ENCODE assay signal across 9 cellular contexts in genomic region chr11:109853156-109853776, GRCh38.
DNase-seq lines count a peak whose midpoint lies in the region; ATAC-seq, FAIRE-seq and TF ChIP-seq lines count a peak whose summit lies in the region.
"Had no signal": no experiment of that assay in that cellular context is flagged by ENCODE, and none has a peak within 500 bp of the region (broad histone marks: within the 10 kb centered on the region; RNA-seq: fewer than 3 reads in every experiment).

No MANE protein-coding gene starts in this region.

- H3K27ac ChIP-seq in WERI-Rb-1 (no peak overlapping the region), HepG2 (ENCODE audit: extremely low read length, insufficient read depth, low read length) (no peak overlapping the region)
- H3K27ac ChIP-seq: epithelial cell of prostate had no signal

- H3K27me3 ChIP-seq in WERI-Rb-1 (ENCODE audit: insufficient read depth, low read depth, severe bottlenecking) = no peaks in the 10 kb centered on the region
- H3K27me3 ChIP-seq in HepG2 (ENCODE audit: control insufficient read depth in 1 of 2, insufficient read depth in 2 of 2, low read length in 2 of 2) = no peaks in the 10 kb centered on the region

- H3K4me1 ChIP-seq in HepG2 (ENCODE audit: insufficient read depth, low read length) = no peaks in the 10 kb centered on the region

- TF ChIP-seq POLR2A in H54 (IDR thresholded peaks at IDR 0.05; ENCODE audit: low read depth, low read length) = no peak
- no peak for TF ChIP-seq POLR2A in HepG2 (IDR thresholded peaks at IDR 0.05; ENCODE audit: insufficient read depth in 1 of 2, low read depth in 2 of 2, low read length in 2 of 2)

- in situ Hi-C loops in HepG2 (cut with HindIII; ENCODE audit: extremely low pct_ligation_motif_present, low pct_unique_long_range_greater_than_20kb) = no loop called here

- H3K79me2 ChIP-seq in HepG2 (ENCODE audit: insufficient read depth, low read length) = no peaks in the 10 kb centered on the region

- no peak for TF ChIP-seq RAD21 in HepG2 (CRISPR knock-in tag; IDR thresholded peaks at IDR 0.05)

- no peaks in the 10 kb centered on the region for H4K20me1 ChIP-seq in HepG2 (ENCODE audit: insufficient read depth, low read length)

- H3K4me3 ChIP-seq in WERI-Rb-1 (ENCODE audit: low read depth, low read length) (no peak overlapping the region), HepG2 (replicated peaks in 1 of 3; ENCODE audit: insufficient read depth in 1 of 3, low read depth in 2 of 3, low read length in 3 of 3) (no peak overlapping the region)

- no peak for ATAC-seq in HepG2

- H3K9ac ChIP-seq in HepG2 (ENCODE audit: insufficient read depth, low read depth, low read length) = no peak overlapping the region

- H3K4me2 ChIP-seq in HepG2 (ENCODE audit: low read depth, low read length) = no peak overlapping the region

- POLR2A ChIA-PET in HepG2 (lab: Yijun Ruan, JAX) = interaction anchor here (0.5 kb wide), 1 partner anchor 19 kb away, joined by 5 read pairs; no protein-coding TSS in a partner anchor

- no peak overlapping the region for H2AFZ ChIP-seq in HepG2 (ENCODE audit: low read length)

- WGBS in HepG2 (ENCODE audit: low lambda C conversion rate) = 12% methylated on average over 5 of the region's 5 CpGs

- CTCF ChIA-PET in HepG2 (lab: Yijun Ruan, JAX; ENCODE audit: low intra/inter-chr PET ratio, low total read pairs) = interaction anchor here (1.5 kb wide), 1 partner anchor 85 kb away, joined by 5 read pairs; no protein-coding TSS in a partner anchor

- H3K36me3 ChIP-seq in WERI-Rb-1 (no peaks in the 10 kb centered on the region), HepG2 (replicated peaks in 1 of 2; ENCODE audit: control insufficient read depth in 1 of 2, insufficient read depth in 2 of 2, low read length in 2 of 2) (no peaks in the 10 kb centered on the region)

- intact Hi-C loops in HepG2 (cut with micrococcal nuclease; ENCODE audit: unreplicated experiment) = loop anchor here (1.0 kb wide), 1 partner anchor 86 kb away; no protein-coding TSS in a partner anchor

- DNase-seq in NCI-H82 (lab: John Stamatoyannopoulos, UW) (peak; percentile 36), NCI-H82 treated with DMSO at 0.1 percent for 48 hours (lab: John Stamatoyannopoulos, UW; ENCODE audit: unreplicated experiment) (no peak), H54 (ENCODE audit: insufficient read length, low spot score) (no peak), M059J (ENCODE audit: low read depth) (peak; percentile 71), WERI-Rb-1 (peak; percentile 22), HepG2 (ENCODE audit: low spot score) (peak; percentile 15), GOT3 (lab: John Stamatoyannopoulos, UW) (no peak)
- no peak for DNase-seq in activated effector memory CD4-positive, alpha-beta T cell treated with Interleukin-2 at 50 U/mL for 16 hours

- TF ChIP-seq EP300 in HepG2 (IDR thresholded peaks at IDR 0.05; ENCODE audit: low read depth in 2 of 2, low read length in 2 of 2) (no peak), HepG2 (CRISPR knock-in tag; IDR thresholded peaks at IDR 0.05; ENCODE audit: borderline replicate concordance) (no peak)

- H3K9me3 ChIP-seq in WERI-Rb-1 (ENCODE audit: severe bottlenecking) (no peaks in the 10 kb centered on the region), HepG2 (ENCODE audit: low read length) (no peaks in the 10 kb centered on the region)

- BruUV-seq in HepG2 (replicated peaks; lab: Mats Ljungman, UMichigan) = no TSS peak

- FAIRE-seq in H54 (lab: Jason Lieb, UNC) = peak; percentile 30
- peak; percentile 34 for FAIRE-seq in HepG2 (lab: Jason Lieb, UNC)

- no peak for TF ChIP-seq CTCF in WERI-Rb-1 (IDR thresholded peaks at IDR 0.05; ENCODE audit: low read depth, low read length)
- TF ChIP-seq CTCF in HepG2 (CRISPR knock-in tag; IDR thresholded peaks at IDR 0.05) = peak; percentile 52

TF ChIP-seq in HepG2, 621 proteins besides CTCF, POLR2A, EP300 and RAD21:
- TF ChIP-seq ZNF33A (CRISPR knock-in tag; IDR thresholded peaks at IDR 0.05; ENCODE audit: borderline replicate concordance) (no peak), ZFP90 (CRISPR knock-in tag; IDR thresholded peaks at IDR 0.05; ENCODE audit: borderline replicate concordance) (no peak), GZF1 (CRISPR knock-in tag; IDR thresholded peaks at IDR 0.05) (peak; percentile 84; the same call in 1 of the 2 replicates), SMC3 (IDR thresholded peaks at IDR 0.05; ENCODE audit: low read length) (peak; percentile 36), ZFP36 (IDR thresholded peaks at IDR 0.05; ENCODE audit: borderline replicate concordance, low read depth, low read length, partially characterized antibody) (no peak), SNAI1 (CRISPR knock-in tag; IDR thresholded peaks at IDR 0.05; ENCODE audit: borderline replicate concordance) (no peak), STAG1 (CRISPR knock-in tag; IDR thresholded peaks at IDR 0.05) (peak; percentile 64)

Comparison
In these comparisons a context has a peak if more than half of its experiments do, and no peak if none do; other contexts are left out.
1. DNase-seq: peak in NCI-H82 (single experiment), M059J (single experiment), WERI-Rb-1 (single experiment) and HepG2 (single experiment); none in NCI-H82 treated with DMSO at 0.1 percent for 48 hours (single experiment), H54 (single experiment), activated effector memory CD4-positive, alpha-beta T cell treated with Interleukin-2 at 50 U/mL for 16 hours (single experiment) and GOT3 (single experiment).